In genomic region chr6:166488701-166489100, GRCh38 we compare ENCODE assay signal across 10 cellular contexts.
DNase-seq lines count a peak whose midpoint lies in the region; ATAC-seq and TF ChIP-seq lines count a peak whose summit lies in the region.
"Had no signal": no experiment of that assay in that cellular context is flagged by ENCODE, and none has a peak within 500 bp of the region (broad histone marks: within the 10 kb centered on the region; RNA-seq: fewer than 3 reads in every experiment).

No MANE protein-coding gene starts in this region.

- POLR2A ChIA-PET in activated CD4-positive, alpha-beta T cell treated with anti-CD3 and anti-CD28 coated beads, Interleukin-2, amount 10 ng/mL, durations not matched to agents 7 days and 5 days (lab: Charles Lee): no interaction called here

- no peak overlapping the region for H3K4me3 ChIP-seq in endodermal cell (ENCODE audit: low read length)

- no peak for DNase-seq in activated CD4-positive, alpha-beta T cell treated with anti-CD3 and anti-CD28 coated beads, Interleukin-2, amount 10 ng/mL, durations not matched to agents 7 days and 5 days
- no peak for DNase-seq in activated CD4-positive, alpha-beta T cell treated with anti-CD3 and anti-CD28 coated beads, Interleukin-2, amount 50 U/mL, for 48 hours
- DNase-seq in activated naive CD8-positive, alpha-beta T cell treated with anti-CD3 and anti-CD28 coated beads, Interleukin-2, amount 50 U/mL, for 24 hours: no peak
- DNase-seq in midbrain (lab: John Stamatoyannopoulos, UW) (peak; percentile 25), endodermal cell (no peak), Kasumi-1 (lab: John Stamatoyannopoulos, UW) (no peak)
- DNase-seq: ACHN had no signal

- no peak for TF ChIP-seq CTCF in endodermal cell (conservative IDR thresholded peaks at IDR 0.05)

- H3K36me3 ChIP-seq in endodermal cell (ENCODE audit: control insufficient read depth, insufficient read depth, low read length): peaks cover 15% of the 10 kb centered on the region

- 94 to 99% methylated on average over 10 to 13 of the region's 13 CpGs for WGBS in endodermal cell (ENCODE audit: insufficient coverage in 1 of 2, insufficient read length in 1 of 2), 2 experiments

- H3K27me3 ChIP-seq in endodermal cell (ENCODE audit: control insufficient read depth, insufficient read depth, low read length, poor library complexity, severe bottlenecking): no peaks in the 10 kb centered on the region

- no peaks in the 10 kb centered on the region for H3K4me1 ChIP-seq in endodermal cell (ENCODE audit: control insufficient read depth, insufficient read depth, low read length)

- CTCF ChIA-PET in activated CD4-positive, alpha-beta T cell treated with anti-CD3 and anti-CD28 coated beads, Interleukin-2, amount 10 ng/mL, durations not matched to agents 7 days and 5 days (lab: Charles Lee): interaction anchor here (0.8 to 1.4 kb wide), 3 partner anchors 10 to 27 kb away, joined by 3 read pairs; no protein-coding TSS in a partner anchor

- no peak for ATAC-seq in activated naive CD8-positive, alpha-beta T cell treated with anti-CD3 and anti-CD28 coated beads, Interleukin-2, amount 50 U/mL, for 24 hours
- no peak for ATAC-seq in GM19023 (IDR thresholded peaks at IDR 0.05; ENCODE audit: unreplicated experiment)

- H3K9ac ChIP-seq in endodermal cell (ENCODE audit: extremely low read depth, low read length, poor library complexity, severe bottlenecking): no peak overlapping the region
- H3K9ac ChIP-seq: KMS-11 had no signal

- peaks cover 15% of the 10 kb centered on the region for H3K9me3 Mint-ChIP-seq in activated CD4-positive, alpha-beta T cell treated with anti-CD3 and anti-CD28 coated beads, Interleukin-2, amount 10 ng/mL, durations not matched to agents 7 days and 5 days
- peaks cover 12% of the 10 kb centered on the region for H3K9me3 Mint-ChIP-seq in activated naive CD8-positive, alpha-beta T cell treated with anti-CD3 and anti-CD28 coated beads, Interleukin-2, amount 50 U/mL, for 24 hours
- no peaks in the 10 kb centered on the region for H3K9me3 Mint-ChIP-seq in endodermal cell

- peaks cover 29% of the 10 kb centered on the region for H3K36me3 Mint-ChIP-seq in activated CD4-positive, alpha-beta T cell treated with anti-CD3 and anti-CD28 coated beads, Interleukin-2, amount 10 ng/mL, durations not matched to agents 7 days and 5 days (ENCODE audit: low read depth)
- H3K36me3 Mint-ChIP-seq in activated naive CD8-positive, alpha-beta T cell treated with anti-CD3 and anti-CD28 coated beads, Interleukin-2, amount 50 U/mL, for 24 hours (ENCODE audit: low read depth): peaks cover 10% of the 10 kb centered on the region
- peaks cover 22% of the 10 kb centered on the region for H3K36me3 Mint-ChIP-seq in endodermal cell (ENCODE audit: low read depth)

- H3K4me3 Mint-ChIP-seq in activated CD4-positive, alpha-beta T cell treated with anti-CD3 and anti-CD28 coated beads, Interleukin-2, amount 10 ng/mL, durations not matched to agents 7 days and 5 days: peak overlapping the region; percentile 40
- H3K4me3 Mint-ChIP-seq in activated naive CD8-positive, alpha-beta T cell treated with anti-CD3 and anti-CD28 coated beads, Interleukin-2, amount 50 U/mL, for 24 hours: peak overlapping the region; percentile 66
- no peak overlapping the region for H3K4me3 Mint-ChIP-seq in endodermal cell

- peaks cover 26% of the 10 kb centered on the region for H3K4me1 Mint-ChIP-seq in activated CD4-positive, alpha-beta T cell treated with anti-CD3 and anti-CD28 coated beads, Interleukin-2, amount 10 ng/mL, durations not matched to agents 7 days and 5 days
- peaks cover 18% of the 10 kb centered on the region for H3K4me1 Mint-ChIP-seq in activated naive CD8-positive, alpha-beta T cell treated with anti-CD3 and anti-CD28 coated beads, Interleukin-2, amount 50 U/mL, for 24 hours
- H3K4me1 Mint-ChIP-seq in endodermal cell: peaks cover 4% of the 10 kb centered on the region

- H3K9me3 ChIP-seq in endodermal cell (ENCODE audit: control insufficient read depth, low read length): peaks cover 9% of the 10 kb centered on the region

- H3K27ac ChIP-seq in temporal lobe (ENCODE audit: low read depth, low read length): peak overlapping the region; percentile 57
- H3K27ac ChIP-seq in endodermal cell (ENCODE audit: low read depth, low read length): no peak overlapping the region
- H3K27ac ChIP-seq: KMS-11 had no signal

- H3K27me3 Mint-ChIP-seq in activated CD4-positive, alpha-beta T cell treated with anti-CD3 and anti-CD28 coated beads, Interleukin-2, amount 10 ng/mL, durations not matched to agents 7 days and 5 days: no peaks in the 10 kb centered on the region
- no peaks in the 10 kb centered on the region for H3K27me3 Mint-ChIP-seq in activated naive CD8-positive, alpha-beta T cell treated with anti-CD3 and anti-CD28 coated beads, Interleukin-2, amount 50 U/mL, for 24 hours
- H3K27me3 Mint-ChIP-seq in endodermal cell (ENCODE audit: insufficient read depth): no peaks in the 10 kb centered on the region

- peak overlapping the region; percentile 99 for H3K27ac Mint-ChIP-seq in activated CD4-positive, alpha-beta T cell treated with anti-CD3 and anti-CD28 coated beads, Interleukin-2, amount 10 ng/mL, durations not matched to agents 7 days and 5 days
- peak overlapping the region; percentile 93 for H3K27ac Mint-ChIP-seq in activated naive CD8-positive, alpha-beta T cell treated with anti-CD3 and anti-CD28 coated beads, Interleukin-2, amount 50 U/mL, for 24 hours
- H3K27ac Mint-ChIP-seq in endodermal cell: no peak overlapping the region
